ENCODE assay signal across 8 cellular contexts in genomic region chr17:75848523-75849303, GRCh38. TPM values are rescaled to one million over a fixed set of nuclear protein-coding genes. Genes with fewer than 3 reads are reported as not detected.
DNase-seq lines count a peak whose midpoint lies in the region; ATAC-seq, FAIRE-seq and TF ChIP-seq lines count a peak whose summit lies in the region.

No MANE protein-coding gene starts in this region.

- intact Hi-C loops in Calu3 (cut with micrococcal nuclease; ENCODE audit: unreplicated experiment) = loop anchor here (5.0 kb wide), 1 partner anchor 39 kb away; no protein-coding TSS in a partner anchor

- no peak overlapping the region for H3K27ac ChIP-seq in astrocyte (ENCODE audit: low read depth, low read length)

- peaks cover 29% of the 10 kb centered on the region for H3K4me1 ChIP-seq in astrocyte (ENCODE audit: insufficient read depth, low read length)

- no peak overlapping the region for H3K27ac Mint-ChIP-seq in Calu3 (ENCODE audit: unreplicated experiment)
- H3K27ac Mint-ChIP-seq in astrocyte (ENCODE audit: unreplicated experiment) = no peak overlapping the region

- H3K9me3 Mint-ChIP-seq in Calu3 (ENCODE audit: low read depth, unreplicated experiment) = no peaks in the 10 kb centered on the region
- H3K9me3 Mint-ChIP-seq in astrocyte (ENCODE audit: unreplicated experiment) = no peaks in the 10 kb centered on the region

- H3K36me3 ChIP-seq in astrocyte (ENCODE audit: insufficient read depth, low read length) = peaks cover 10% of the 10 kb centered on the region

- no peak overlapping the region for H3K9ac ChIP-seq in astrocyte (ENCODE audit: low read length)

- ATAC-seq in GM21529 (IDR thresholded peaks at IDR 0.05; ENCODE audit: unreplicated experiment) = no peak

- H3K9me3 ChIP-seq in astrocyte (ENCODE audit: insufficient read depth, low read depth, low read length) = no peaks in the 10 kb centered on the region

- H3K4me3 Mint-ChIP-seq in Calu3 (ENCODE audit: low read depth, unreplicated experiment) (no peak overlapping the region), astrocyte (ENCODE audit: unreplicated experiment) (no peak overlapping the region)

- H2AFZ ChIP-seq in astrocyte (ENCODE audit: low read depth, low read length) = no peak overlapping the region

- H3K4me3 ChIP-seq in astrocyte (ENCODE audit: insufficient read depth, low read depth, low read length) = no peak overlapping the region

- H3K4me1 Mint-ChIP-seq in Calu3 (ENCODE audit: low read depth, unreplicated experiment) = peaks cover 18% of the 10 kb centered on the region
- peaks cover 8% of the 10 kb centered on the region for H3K4me1 Mint-ChIP-seq in astrocyte (ENCODE audit: low read depth, unreplicated experiment)

- BruUV-seq in Calu3 (replicated peaks; lab: Mats Ljungman, UMichigan) = no TSS peak

- TF ChIP-seq CTCF in Calu3 (IDR thresholded peaks at IDR 0.05; ENCODE audit: unreplicated experiment) = peak; percentile 84
- peak; percentile 52 for TF ChIP-seq CTCF in astrocyte (IDR thresholded peaks at IDR 0.05; ENCODE audit: insufficient read depth, low read depth, low read length)

- H4K20me1 ChIP-seq in astrocyte (ENCODE audit: insufficient read depth, low read length) = peaks cover 6% of the 10 kb centered on the region

- no peaks in the 10 kb centered on the region for H3K27me3 ChIP-seq in astrocyte (ENCODE audit: insufficient read depth, low read length)

- H3K79me2 ChIP-seq in astrocyte (ENCODE audit: insufficient read depth, low read length) = no peaks in the 10 kb centered on the region

- no peak overlapping the region for H3K4me2 ChIP-seq in astrocyte (ENCODE audit: low read length)

- H3K27me3 Mint-ChIP-seq in Calu3 (ENCODE audit: unreplicated experiment) (no peaks in the 10 kb centered on the region), astrocyte (ENCODE audit: low read depth, unreplicated experiment) (no peaks in the 10 kb centered on the region)

- DNase-seq in Calu3 (peak; percentile 82), LoVo (ENCODE audit: low spot score) (peak; percentile 58), T-helper 1 cell (peak; percentile 52 to 85 (median 67)), astrocyte (ENCODE audit: low read depth) (no peak), iris pigment epithelial cell (ENCODE audit: low read depth) (peak; percentile 41), AG20443 (ENCODE audit: low spot score) (no peak)
- peak; percentile 80 to 88 for DNase-seq in stimulated activated CD4-positive, alpha-beta T cell treated with anti-CD3 and anti-CD28 coated beads, Interleukin-1b, Interleukin-23, amount 100 ng/mL, for 4 hours (ENCODE audit: low read depth in 2 of 2)

- FAIRE-seq in astrocyte (lab: Jason Lieb, UNC) = no peak

- H3K36me3 Mint-ChIP-seq in Calu3 (ENCODE audit: insufficient read depth, unreplicated experiment) = peaks cover 91% of the 10 kb centered on the region
- peaks cover 25% of the 10 kb centered on the region for H3K36me3 Mint-ChIP-seq in astrocyte (ENCODE audit: low read depth, unreplicated experiment)

- CTCF ChIA-PET in Calu3 (lab: Charles Lee) = interaction anchor here (0.6 kb wide), 2 partner anchors 18 to 284 kb away, joined by 3 to 5 read pairs; no protein-coding TSS in a partner anchor

RNA-seq across cellular contexts. Expression of gene UNC13D, which starts 4.5 kb away (rescaled TPM):
- 103 and 104 TPM in 2 replicates for total RNA-seq in Calu3 (2022)
- total RNA-seq in astrocyte = 2.5 and 2.7 TPM in 2 replicates

RNA-seq across cellular contexts. Expression of gene WBP2, which starts 6.4 kb away (rescaled TPM):
- total RNA-seq in Calu3 (2022) (126 and 133 TPM in 2 replicates), astrocyte (65.6 and 72.6 TPM in 2 replicates)

RNA-seq across cellular contexts. Expression of gene TRIM47, which starts 29.7 kb away (rescaled TPM):
- total RNA-seq in Calu3 (2022) (51.2 and 54.1 TPM in 2 replicates), astrocyte (5.6 and 5.9 TPM in 2 replicates)

RNA-seq across cellular contexts. Expression of gene TRIM65, which starts 48.0 kb away (rescaled TPM):
- total RNA-seq in Calu3 (2022) (15.4 and 18.9 TPM in 2 replicates), astrocyte (15.4 and 20.1 TPM in 2 replicates)

RNA-seq across cellular contexts. Expression of gene MRPL38, which starts 56.0 kb away (rescaled TPM):
- total RNA-seq in Calu3 (2022) (112 and 130 TPM in 2 replicates), astrocyte (58.9 and 65.6 TPM in 2 replicates)

Comparison
In these comparisons a context has a peak if more than half of its experiments do, and no peak if none do; other contexts are left out.
1. DNase-seq: peak in Calu3 (single experiment), LoVo (single experiment), T-helper 1 cell (5 of 5), iris pigment epithelial cell (single experiment) and stimulated activated CD4-positive, alpha-beta T cell treated with anti-CD3 and anti-CD28 coated beads, Interleukin-1b, Interleukin-23, amount 100 ng/mL, for 4 hours (2 of 2); none in astrocyte (single experiment) and AG20443 (single experiment).
2. RNA of gene UNC13D, which starts 4.5 kb away (total RNA-seq): 103 to 104 TPM in Calu3; 2.5 to 2.7 TPM in astrocyte; every median in the first group is over 10 times any median in the second.